8 cellular contexts compared by ENCODE assay signal in genomic region chr16:17070882-17071592, GRCh38.
A peak's percentile ranks its signal among the peaks of the same experiment; 100 is the strongest.
DNase-seq lines count a peak whose midpoint lies in the region; ATAC-seq, FAIRE-seq and TF ChIP-seq lines count a peak whose summit lies in the region.

No MANE protein-coding gene starts in this region.

- peaks cover 7% of the 10 kb centered on the region for H3K4me1 Mint-ChIP-seq in type B pancreatic cell (ENCODE audit: unreplicated experiment)

- ATAC-seq in HG02642 (IDR thresholded peaks at IDR 0.05; ENCODE audit: poor library complexity, unreplicated experiment) (peak; percentile 70), sciatic nerve (no peak)

- H3K4me3 Mint-ChIP-seq in type B pancreatic cell: no peak overlapping the region

- H3K27me3 Mint-ChIP-seq in type B pancreatic cell: peaks cover 8% of the 10 kb centered on the region

- no peaks in the 10 kb centered on the region for H3K36me3 Mint-ChIP-seq in type B pancreatic cell

- intact Hi-C loops in sciatic nerve (cut with DNase I): no loop called here

- TF ChIP-seq CTCF in type B pancreatic cell (conservative IDR thresholded peaks at IDR 0.05): no peak

- peaks cover 5% of the 10 kb centered on the region for H3K9me3 Mint-ChIP-seq in type B pancreatic cell

- H3K27ac Mint-ChIP-seq in type B pancreatic cell: no peak overlapping the region

- DNase-seq in GM18507 (ENCODE audit: extremely low spot score, insufficient read length, low read depth): peak; percentile 73
- peak; percentile 93 for DNase-seq in NCI-H1436 (lab: John Stamatoyannopoulos, UW)
- DNase-seq in activated CD4-positive, CD25-positive, alpha-beta regulatory T cell treated with anti-CD3 and anti-CD28 coated beads, Interleukin-2, amount 50 U/mL, for 72 hours: peak; percentile 68
- peak; percentile 4 for DNase-seq in cerebellum (ENCODE audit: low spot score)
- DNase-seq in sciatic nerve (ENCODE audit: low spot score): peak; percentile 62
- no peak for DNase-seq in AG08396 (ENCODE audit: low spot score)
- DNase-seq in type B pancreatic cell (ENCODE audit: extremely low spot score, unreplicated experiment): no peak

- FAIRE-seq in GM18507 (lab: Jason Lieb, UNC): peak; percentile 99

Comparison
In these comparisons a context has a peak if more than half of its experiments do, and no peak if none do; other contexts are left out.
1. DNase-seq: peak in GM18507 (single experiment), NCI-H1436 (single experiment), activated CD4-positive, CD25-positive, alpha-beta regulatory T cell treated with anti-CD3 and anti-CD28 coated beads, Interleukin-2, amount 50 U/mL, for 72 hours (single experiment), cerebellum (single experiment) and sciatic nerve (single experiment); none in AG08396 (single experiment) and type B pancreatic cell (single experiment).